ENCODE assay signal across 9 cellular contexts in the genomic region with DNA sequence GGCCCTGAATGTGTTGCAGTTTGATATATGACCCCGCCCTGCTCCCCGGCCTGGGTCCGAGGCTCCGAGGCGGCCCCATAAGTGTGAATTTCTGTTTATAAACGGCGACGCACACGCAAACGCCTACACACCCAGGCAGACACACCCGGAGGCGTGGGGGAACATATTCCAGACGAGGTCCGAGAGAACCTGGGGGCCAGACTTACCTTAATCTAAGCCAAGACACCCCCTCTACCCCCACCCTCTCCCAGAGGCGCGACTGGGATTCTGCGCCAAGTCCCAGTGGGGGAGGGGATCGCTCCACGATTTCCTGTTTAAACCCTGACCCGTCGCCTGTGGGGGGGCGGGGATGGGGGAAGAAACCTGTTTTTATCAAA. TPM values are rescaled to one million over a fixed set of nuclear protein-coding genes. Genes with fewer than 3 reads are reported as not detected.
DNase-seq lines count a peak whose midpoint lies in the region; ATAC-seq and TF ChIP-seq lines count a peak whose summit lies in the region.
"Had no signal": no experiment of that assay in that cellular context is flagged by ENCODE, and none has a peak within 500 bp of the region (broad histone marks: within the 10 kb centered on the region; RNA-seq: fewer than 3 reads in every experiment).

No MANE protein-coding gene starts in this region.

- H3K27me3 ChIP-seq in MM.1S (replicated peaks; ENCODE audit: insufficient read depth, low read length) (peaks cover 83% of the 10 kb centered on the region), breast epithelium (no peaks in the 10 kb centered on the region), osteoblast (ENCODE audit: insufficient read depth, low read length) (no peaks in the 10 kb centered on the region)

- no peak overlapping the region for H3K27ac ChIP-seq in MM.1S (ENCODE audit: low read length)
- H3K27ac ChIP-seq in breast epithelium: peak overlapping the region; percentile 99
- H3K27ac ChIP-seq in osteoblast (ENCODE audit: low read depth, low read length): peak overlapping the region; percentile 96

- peak; percentile 63 for DNase-seq in GM03348 (ENCODE audit: low spot score)
- no peak for DNase-seq in MM.1S
- DNase-seq in breast epithelium (ENCODE audit: low spot score in 2 of 2): peak in 1 of 2 donors; percentile 76
- no peak for DNase-seq in osteoblast (ENCODE audit: insufficient read length, low spot score, missing footprints)
- no peak for DNase-seq in mesenteric fat pad (ENCODE audit: low spot score)
- DNase-seq in NCI-H446 (lab: John Stamatoyannopoulos, UW): no peak

- H3K36me3 ChIP-seq in MM.1S (replicated peaks; ENCODE audit: insufficient read depth, low read length): no peaks in the 10 kb centered on the region
- H3K36me3 ChIP-seq in breast epithelium: no peaks in the 10 kb centered on the region
- H3K36me3 ChIP-seq in osteoblast (ENCODE audit: insufficient read depth, low read length): no peaks in the 10 kb centered on the region

- H4K20me1 ChIP-seq in MM.1S (ENCODE audit: insufficient read depth, low read length) (no peaks in the 10 kb centered on the region), osteoblast (ENCODE audit: insufficient read depth, low read length) (peaks cover 25% of the 10 kb centered on the region)

- H3K9me3 ChIP-seq in MM.1S (replicated peaks; ENCODE audit: insufficient read depth, low read length): no peaks in the 10 kb centered on the region
- H3K9me3 ChIP-seq in breast epithelium: no peaks in the 10 kb centered on the region
- H3K9me3 ChIP-seq in osteoblast (ENCODE audit: low read depth, low read length): no peaks in the 10 kb centered on the region

- H2AFZ ChIP-seq in MM.1S (ENCODE audit: low read length) (peak overlapping the region; percentile 85; the same call in 1 of the 2 replicates), osteoblast (ENCODE audit: low read length) (peak overlapping the region; percentile 70)

- H3K79me2 ChIP-seq in MM.1S (ENCODE audit: low read length) (no peaks in the 10 kb centered on the region), osteoblast (ENCODE audit: insufficient read depth, low read length) (peaks cover 88% of the 10 kb centered on the region)

- TF ChIP-seq POLR2A in breast epithelium (IDR thresholded peaks at IDR 0.05): no peak

- no peak for TF ChIP-seq CTCF in MM.1S (IDR thresholded peaks at IDR 0.05; ENCODE audit: low read length)
- TF ChIP-seq CTCF in breast epithelium (IDR thresholded peaks at IDR 0.05): no peak
- TF ChIP-seq CTCF in osteoblast (IDR thresholded peaks at IDR 0.05; ENCODE audit: extremely low read depth, low read depth, low read length): no peak

- no peak for ATAC-seq in HG03354 (IDR thresholded peaks at IDR 0.05; ENCODE audit: poor library complexity, severe bottlenecking, unreplicated experiment)
- ATAC-seq in GM21390 (IDR thresholded peaks at IDR 0.05; ENCODE audit: unreplicated experiment): no peak

- no peaks in the 10 kb centered on the region for H3F3A ChIP-seq in MM.1S (ENCODE audit: insufficient read depth, low read length)

- H3K4me1 ChIP-seq in MM.1S (ENCODE audit: low read length) (no peaks in the 10 kb centered on the region), breast epithelium (peaks cover 0 to 13% of the 10 kb centered on the region in 2 donors), osteoblast (ENCODE audit: insufficient read depth, low read length) (peaks cover 54% of the 10 kb centered on the region)

- no peak overlapping the region for H3K9ac ChIP-seq in MM.1S (ENCODE audit: low read length)

- H3K9me2 ChIP-seq in MM.1S (replicated peaks; ENCODE audit: insufficient read depth, low read length): no peaks in the 10 kb centered on the region

- intact Hi-C loops in breast epithelium (cut with DNase I; ENCODE audit: low total_unique reads): no loop called here

- no peak overlapping the region for H3K4me2 ChIP-seq in MM.1S (ENCODE audit: low read depth, low read length)
- peak overlapping the region; percentile 94 for H3K4me2 ChIP-seq in osteoblast (ENCODE audit: insufficient read depth, low read length)

- H3K4me3 ChIP-seq in MM.1S (ENCODE audit: low read length): no peak overlapping the region
- H3K4me3 ChIP-seq in breast epithelium: peak overlapping the region; percentile 65 to 80 (median 71)
- H3K4me3 ChIP-seq in osteoblast (ENCODE audit: insufficient read depth, low read length): peak overlapping the region; percentile 94

RNA-seq across cellular contexts. Expression of a gene that starts 9.6 kb away (rescaled TPM):
- 1 to 10 TPM; 3.3 to 4.1 (median 4.0) TPM for total RNA-seq in breast epithelium
- 5.6 and 7.2 TPM in 2 replicates for total RNA-seq in osteoblast
- 0.74 TPM for total RNA-seq in mesenteric fat pad
- total RNA-seq: dermis microvascular lymphatic vessel endothelial cell had no signal

RNA-seq across cellular contexts. Expression of a gene that starts 9.8 kb away (rescaled TPM):
- total RNA-seq in breast epithelium: 1 to 10 TPM in 2 of 3 donors, under 1 TPM in 1; 0.73 to 5.4 (median 2.0) TPM
- 3.2 and 5.1 TPM in 2 replicates for total RNA-seq in osteoblast
- total RNA-seq in mesenteric fat pad: 0.35 TPM
- total RNA-seq: dermis microvascular lymphatic vessel endothelial cell had no signal

RNA-seq across cellular contexts. Expression of a gene that starts 14.3 kb away (rescaled TPM):
- total RNA-seq in breast epithelium (under 1 TPM; 0.73 to 0.98 (median 0.96) TPM), osteoblast (1.8 and 2.1 TPM in 2 replicates), mesenteric fat pad (0.55 TPM)
- total RNA-seq: dermis microvascular lymphatic vessel endothelial cell had no signal

RNA-seq across cellular contexts. Expression of a gene that starts 18.6 kb away (rescaled TPM):
- 10 to 100 TPM in 1 of 3 donors, 1 to 10 TPM in 2; 3.8 to 16.8 (median 4.6) TPM for total RNA-seq in breast epithelium
- 8.3 and 11.6 TPM in 2 replicates for total RNA-seq in osteoblast
- 0.42 TPM for total RNA-seq in mesenteric fat pad

RNA-seq across cellular contexts. Expression of a gene that starts 33.6 kb away (rescaled TPM):
- total RNA-seq in breast epithelium: 10 to 100 TPM in 1 of 3 donors, 1 to 10 TPM in 2; 2.0 to 10.9 (median 4.3) TPM
- total RNA-seq in osteoblast: 9.7 and 11.2 TPM in 2 replicates
- 0.16 TPM for total RNA-seq in mesenteric fat pad
- total RNA-seq: dermis microvascular lymphatic vessel endothelial cell had no signal
